In the genomic region with DNA sequence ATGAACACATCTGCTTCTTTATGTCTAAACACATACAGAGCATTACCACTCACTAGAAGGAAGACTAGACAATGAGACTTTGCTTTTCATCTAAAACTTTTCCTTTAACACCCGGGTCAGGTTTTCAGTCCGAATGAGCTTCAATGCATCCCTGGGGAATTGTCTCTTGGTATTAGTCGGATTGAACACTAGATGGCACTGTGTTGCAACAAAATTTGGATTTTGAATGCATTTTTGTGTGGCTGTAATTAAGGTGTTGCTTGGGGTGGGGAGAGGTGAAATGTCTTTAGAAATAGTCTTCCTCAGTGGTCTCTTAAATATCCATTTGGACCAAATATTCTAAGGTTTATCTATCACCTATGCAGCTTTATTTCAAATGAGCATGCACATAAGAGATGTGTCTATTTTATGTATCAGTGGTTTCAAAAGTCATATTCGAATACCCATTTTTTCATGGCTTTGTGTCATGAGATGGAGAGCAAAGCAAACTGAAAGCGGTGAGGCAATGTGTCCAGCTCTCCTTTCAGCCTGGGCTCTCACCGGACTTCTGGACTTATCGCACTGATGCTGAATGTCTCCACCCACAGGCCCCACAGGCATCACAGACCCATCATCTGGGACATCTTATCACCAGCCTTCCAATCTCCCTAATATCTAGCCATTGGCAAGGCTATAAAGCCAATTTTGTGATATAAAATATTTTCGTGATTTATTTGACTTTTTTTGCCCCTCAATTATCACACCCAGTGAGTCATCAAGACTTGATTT, we compare ENCODE assay signal across 8 cellular contexts.
DNase-seq lines count a peak whose midpoint lies in the region; TF ChIP-seq lines count a peak whose summit lies in the region.

No MANE protein-coding gene starts in this region.

- H3K4me3 Mint-ChIP-seq in activated T-helper 2 cell treated with anti-CD3 and anti-CD28 coated beads, Interferon-gamma antibody, Interleukin-2, Interleukin-4, amounts not matched to agents 10 μg/mL and 5 μg/mL and 100 μg/mL, durations not matched to agents 14 hours and 24 hours and 36 hours (ENCODE audit: low read depth): peak overlapping the region; percentile 49
- no peak overlapping the region for H3K4me3 Mint-ChIP-seq in glutamatergic neuron (ENCODE audit: unreplicated experiment)

- H3K4me1 Mint-ChIP-seq in activated T-helper 2 cell treated with anti-CD3 and anti-CD28 coated beads, Interferon-gamma antibody, Interleukin-2, Interleukin-4, amounts not matched to agents 10 μg/mL and 5 μg/mL and 100 μg/mL, durations not matched to agents 14 hours and 24 hours and 36 hours (ENCODE audit: low read depth): peaks cover 45% of the 10 kb centered on the region
- H3K4me1 Mint-ChIP-seq in glutamatergic neuron (ENCODE audit: low read depth, unreplicated experiment): peaks cover 14% of the 10 kb centered on the region

- H3K27me3 ChIP-seq in HL-60 (ENCODE audit: insufficient read depth, poor library complexity, severe bottlenecking): peaks cover 9% of the 10 kb centered on the region

- DNase-seq in DMS53 (lab: John Stamatoyannopoulos, UW) (peak; percentile 75), HL-60 (ENCODE audit: low read depth in 1 of 2, low spot score in 1 of 2) (peak in 1 of 2 experiments; percentile 49), NCI-H524 treated with DMSO at 0.1 percent for 48 hours (lab: John Stamatoyannopoulos, UW) (peak; percentile 38), glutamatergic neuron (no peak), retinal pigment epithelial cell (ENCODE audit: low read depth) (peak; percentile 6)
- no peak for DNase-seq in activated T-helper 2 cell treated with anti-CD3 and anti-CD28 coated beads, Interferon-gamma antibody, Interleukin-2, Interleukin-4, amounts not matched to agents 10 μg/mL and 5 μg/mL and 100 μg/mL, durations not matched to agents 14 hours and 24 hours and 36 hours (ENCODE audit: low spot score)
- no peak for DNase-seq in stimulated activated CD8-positive, alpha-beta memory T cell treated with anti-CD3 and anti-CD28 coated beads, Interleukin-4, amount 100 ng/mL, for 48 hours
- DNase-seq in stimulated activated naive CD4-positive, alpha-beta T cell treated with Interleukin-2 at 50 U/mL for 16 hours (lab: John Stamatoyannopoulos, UW): no peak

- H3K9me3 Mint-ChIP-seq in activated T-helper 2 cell treated with anti-CD3 and anti-CD28 coated beads, Interferon-gamma antibody, Interleukin-2, Interleukin-4, amounts not matched to agents 10 μg/mL and 5 μg/mL and 100 μg/mL, durations not matched to agents 14 hours and 24 hours and 36 hours: peaks cover 4% of the 10 kb centered on the region
- peaks cover 5% of the 10 kb centered on the region for H3K9me3 Mint-ChIP-seq in glutamatergic neuron (ENCODE audit: unreplicated experiment)

- H3K27ac ChIP-seq in HL-60 (replicated peaks): no peak overlapping the region

- H3K27ac Mint-ChIP-seq in activated T-helper 2 cell treated with anti-CD3 and anti-CD28 coated beads, Interferon-gamma antibody, Interleukin-2, Interleukin-4, amounts not matched to agents 10 μg/mL and 5 μg/mL and 100 μg/mL, durations not matched to agents 14 hours and 24 hours and 36 hours: peak overlapping the region; percentile 78
- no peak overlapping the region for H3K27ac Mint-ChIP-seq in glutamatergic neuron (ENCODE audit: unreplicated experiment)

- peaks cover 18% of the 10 kb centered on the region for H3K36me3 Mint-ChIP-seq in activated T-helper 2 cell treated with anti-CD3 and anti-CD28 coated beads, Interferon-gamma antibody, Interleukin-2, Interleukin-4, amounts not matched to agents 10 μg/mL and 5 μg/mL and 100 μg/mL, durations not matched to agents 14 hours and 24 hours and 36 hours (ENCODE audit: low read depth)
- H3K36me3 Mint-ChIP-seq in glutamatergic neuron (ENCODE audit: unreplicated experiment): peaks cover 3% of the 10 kb centered on the region

- TF ChIP-seq CTCF in HL-60 (IDR thresholded peaks at IDR 0.05; ENCODE audit: insufficient read depth, low read length) (peak; percentile 40), glutamatergic neuron (IDR thresholded peaks at IDR 0.05; ENCODE audit: partially characterized antibody, unreplicated experiment) (peak; percentile 94), retinal pigment epithelial cell (conservative IDR thresholded peaks at IDR 0.05; ENCODE audit: low read depth, low read length) (peak; percentile 67)

- H3K27me3 Mint-ChIP-seq in activated T-helper 2 cell treated with anti-CD3 and anti-CD28 coated beads, Interferon-gamma antibody, Interleukin-2, Interleukin-4, amounts not matched to agents 10 μg/mL and 5 μg/mL and 100 μg/mL, durations not matched to agents 14 hours and 24 hours and 36 hours (ENCODE audit: low read depth): no peaks in the 10 kb centered on the region
- peaks cover 2% of the 10 kb centered on the region for H3K27me3 Mint-ChIP-seq in glutamatergic neuron (ENCODE audit: unreplicated experiment)

- intact Hi-C loops in activated T-helper 2 cell treated with anti-CD3 and anti-CD28 coated beads, Interferon-gamma antibody, Interleukin-2, Interleukin-4, amounts not matched to agents 10 μg/mL and 5 μg/mL and 100 μg/mL, durations not matched to agents 14 hours and 24 hours and 36 hours (cut with micrococcal nuclease): loop anchor here (2.0 to 10.0 kb wide), 7 partner anchors 223 to 1335 kb away; no protein-coding TSS in a partner anchor

- H3K4me3 ChIP-seq in HL-60 (replicated peaks; ENCODE audit: insufficient read depth, low read length) (no peak overlapping the region), retinal pigment epithelial cell (ENCODE audit: low read length) (no peak overlapping the region)

Comparison
In these comparisons a context has a peak if more than half of its experiments do, and no peak if none do; other contexts are left out.
1. DNase-seq: peak in DMS53 (single experiment), NCI-H524 treated with DMSO at 0.1 percent for 48 hours (single experiment) and retinal pigment epithelial cell (single experiment); none in activated T-helper 2 cell treated with anti-CD3 and anti-CD28 coated beads, Interferon-gamma antibody, Interleukin-2, Interleukin-4, amounts not matched to agents 10 μg/mL and 5 μg/mL and 100 μg/mL, durations not matched to agents 14 hours and 24 hours and 36 hours (single experiment), glutamatergic neuron (single experiment), stimulated activated CD8-positive, alpha-beta memory T cell treated with anti-CD3 and anti-CD28 coated beads, Interleukin-4, amount 100 ng/mL, for 48 hours (single experiment) and stimulated activated naive CD4-positive, alpha-beta T cell treated with Interleukin-2 at 50 U/mL for 16 hours (single experiment).
2. CTCF ChIP-seq: peak in every context shown above with its lines; median percentile 94 in glutamatergic neuron; 67 in retinal pigment epithelial cell; 40 in HL-60.